8 cellular contexts compared by ENCODE assay signal in genomic region chr9:122904466-122904822, GRCh38. TPM values are rescaled to one million over a fixed set of nuclear protein-coding genes. Genes with fewer than 3 reads are reported as not detected.
A peak's percentile ranks its signal among the peaks of the same experiment; 100 is the strongest.
DNase-seq lines count a peak whose midpoint lies in the region; ATAC-seq lines count a peak whose summit lies in the region.

No MANE protein-coding gene starts in this region.

- H3K4me1 ChIP-seq in ectodermal cell (ENCODE audit: control insufficient read depth, insufficient read depth, low read length) (peaks cover 4% of the 10 kb centered on the region), subcutaneous abdominal adipose tissue (ENCODE audit: control insufficient read depth in 5 of 5, insufficient read depth in 5 of 5, low read length in 5 of 5) (peaks cover 3 to 30% (median 22%) of the 10 kb centered on the region in 5 donors)

- ATAC-seq in GM21381 (IDR thresholded peaks at IDR 0.05; ENCODE audit: unreplicated experiment) (peak; percentile 15), HG03571 (IDR thresholded peaks at IDR 0.05; ENCODE audit: unreplicated experiment) (peak; percentile 18), memory B cell (ENCODE audit: low read depth) (no peak)

- H3K27ac ChIP-seq in ectodermal cell (ENCODE audit: insufficient read depth, low read depth, low read length, poor library complexity, severe bottlenecking) (peak overlapping the region; percentile 84), subcutaneous abdominal adipose tissue (ENCODE audit: low read depth, low read length) (peak overlapping the region; percentile 84)

- H3K27me3 Mint-ChIP-seq in T-helper 1 cell treated with Interleukin-12 subunit alpha and Interleukin-12 subunit beta and Interleukin-4 antibody, amounts not matched to agents 30 μg/mL and 1 μg/mL, for 36 hours (ENCODE audit: low read depth) = no peaks in the 10 kb centered on the region
- H3K27me3 Mint-ChIP-seq in memory B cell = no peaks in the 10 kb centered on the region

- H3K36me3 ChIP-seq in ectodermal cell (ENCODE audit: control insufficient read depth, insufficient read depth, low read length) (no peaks in the 10 kb centered on the region), subcutaneous abdominal adipose tissue (ENCODE audit: control insufficient read depth in 5 of 5, insufficient read depth in 5 of 5, low read length in 5 of 5) (peaks cover 0 to 5% (median 0%) of the 10 kb centered on the region in 5 donors)

- no peaks in the 10 kb centered on the region for H3K27me3 ChIP-seq in ectodermal cell (ENCODE audit: control insufficient read depth, insufficient read depth, low read length, poor library complexity, severe bottlenecking)
- no peaks in the 10 kb centered on the region for H3K27me3 ChIP-seq in subcutaneous abdominal adipose tissue (ENCODE audit: control insufficient read depth in 5 of 5, insufficient read depth in 4 of 5, low read length in 5 of 5)

- peak overlapping the region; percentile 94 for H3K4me3 Mint-ChIP-seq in T-helper 1 cell treated with Interleukin-12 subunit alpha and Interleukin-12 subunit beta and Interleukin-4 antibody, amounts not matched to agents 30 μg/mL and 1 μg/mL, for 36 hours
- H3K4me3 Mint-ChIP-seq in memory B cell = peak overlapping the region; percentile 88

- peak overlapping the region; percentile 76 for H3K4me3 ChIP-seq in ectodermal cell (ENCODE audit: insufficient read depth, low read depth, low read length)
- peak overlapping the region; percentile 84 to 95 (median 88) for H3K4me3 ChIP-seq in subcutaneous abdominal adipose tissue (ENCODE audit: low read depth in 1 of 5, low read length in 5 of 5)

- H3K4me1 Mint-ChIP-seq in T-helper 1 cell treated with Interleukin-12 subunit alpha and Interleukin-12 subunit beta and Interleukin-4 antibody, amounts not matched to agents 30 μg/mL and 1 μg/mL, for 36 hours (ENCODE audit: low read depth) = peaks cover 21% of the 10 kb centered on the region
- H3K4me1 Mint-ChIP-seq in memory B cell = peaks cover 11% of the 10 kb centered on the region

- no peaks in the 10 kb centered on the region for H3K9me3 ChIP-seq in ectodermal cell (ENCODE audit: control insufficient read depth, low read length)
- no peaks in the 10 kb centered on the region for H3K9me3 ChIP-seq in subcutaneous abdominal adipose tissue (ENCODE audit: control insufficient read depth in 5 of 5, low read length in 5 of 5)

- H3K27ac Mint-ChIP-seq in T-helper 1 cell treated with Interleukin-12 subunit alpha and Interleukin-12 subunit beta and Interleukin-4 antibody, amounts not matched to agents 30 μg/mL and 1 μg/mL, for 36 hours = peak overlapping the region; percentile 92
- H3K27ac Mint-ChIP-seq in memory B cell = peak overlapping the region; percentile 98

- peak overlapping the region; percentile 64 to 99 (median 93) for H3K9ac ChIP-seq in subcutaneous abdominal adipose tissue (ENCODE audit: low read length in 5 of 5)

- H3K9me3 Mint-ChIP-seq in T-helper 1 cell treated with Interleukin-12 subunit alpha and Interleukin-12 subunit beta and Interleukin-4 antibody, amounts not matched to agents 30 μg/mL and 1 μg/mL, for 36 hours = no peaks in the 10 kb centered on the region
- no peaks in the 10 kb centered on the region for H3K9me3 Mint-ChIP-seq in memory B cell

- WGBS in ectodermal cell, 2 experiments = 0% methylated on average over 8 of the region's 8 CpGs

- DNase-seq in Daoy (ENCODE audit: low read depth) (peak; percentile 50), memory B cell (ENCODE audit: low spot score in 2 of 2) (no peak), NCI-H128 (lab: John Stamatoyannopoulos, UW; ENCODE audit: unreplicated experiment) (no peak)

- H3K36me3 Mint-ChIP-seq in T-helper 1 cell treated with Interleukin-12 subunit alpha and Interleukin-12 subunit beta and Interleukin-4 antibody, amounts not matched to agents 30 μg/mL and 1 μg/mL, for 36 hours (ENCODE audit: low read depth) = peaks cover 11% of the 10 kb centered on the region
- peaks cover 2% of the 10 kb centered on the region for H3K36me3 Mint-ChIP-seq in memory B cell

RNA-seq across cellular contexts. Expression of gene RC3H2, which starts 0.7 kb away (rescaled TPM):
- 35.9 and 36.3 TPM in 2 replicates for total RNA-seq in Daoy (2014; rRNA removed; shearing (Covaris generic))
- polyA plus RNA-seq in ectodermal cell (2013, experiment 1 of 4) = 27.9 TPM
- polyA plus RNA-seq in ectodermal cell (2013, experiment 2 of 4) = 36.4 TPM
- polyA plus RNA-seq in ectodermal cell (2013, experiment 3 of 4) = 29.3 TPM
- 30.2 TPM for polyA plus RNA-seq in ectodermal cell (2013, experiment 4 of 4)

RNA-seq across cellular contexts. Expression of gene ZBTB6, which starts 8.7 kb away (rescaled TPM):
- total RNA-seq in Daoy (2014; rRNA removed; shearing (Covaris generic)) = 14.0 and 14.5 TPM in 2 replicates
- polyA plus RNA-seq in ectodermal cell (2013, experiment 1 of 4) = 13.7 TPM
- polyA plus RNA-seq in ectodermal cell (2013, experiment 2 of 4) = 15.6 TPM
- polyA plus RNA-seq in ectodermal cell (2013, experiment 3 of 4) = 13.6 TPM
- polyA plus RNA-seq in ectodermal cell (2013, experiment 4 of 4) = 13.3 TPM

RNA-seq across cellular contexts. Expression of gene ZBTB26, which starts 26.9 kb away (rescaled TPM):
- 3.0 and 6.4 TPM in 2 replicates for total RNA-seq in Daoy (2014; rRNA removed; shearing (Covaris generic))
- 16.0 TPM for polyA plus RNA-seq in ectodermal cell (2013, experiment 1 of 4)
- 16.6 TPM for polyA plus RNA-seq in ectodermal cell (2013, experiment 2 of 4)
- 13.3 TPM for polyA plus RNA-seq in ectodermal cell (2013, experiment 3 of 4)
- 14.8 TPM for polyA plus RNA-seq in ectodermal cell (2013, experiment 4 of 4)

RNA-seq across cellular contexts. Expression of gene RABGAP1, which starts 36.4 kb away (rescaled TPM):
- 13.7 and 19.1 TPM in 2 replicates for total RNA-seq in Daoy (2014; rRNA removed; shearing (Covaris generic))
- polyA plus RNA-seq in ectodermal cell (2013, experiment 1 of 4) = 42.0 TPM
- polyA plus RNA-seq in ectodermal cell (2013, experiment 2 of 4) = 47.0 TPM
- polyA plus RNA-seq in ectodermal cell (2013, experiment 3 of 4) = 32.4 TPM
- polyA plus RNA-seq in ectodermal cell (2013, experiment 4 of 4) = 36.7 TPM
